Comparison of ENCODE assay signal across 17 cellular contexts in genomic region chr19:43127342-43127741, GRCh38. TPM values are rescaled to one million over a fixed set of nuclear protein-coding genes. Genes with fewer than 3 reads are reported as not detected.
DNase-seq lines count a peak whose midpoint lies in the region; ATAC-seq, FAIRE-seq and TF ChIP-seq lines count a peak whose summit lies in the region.
"Not testable (repeated sequence)": the region's sequence is repeated elsewhere in the genome, so short reads cannot be mapped to it uniquely, and the experiment has no call there.
"Had no signal": no experiment of that assay in that cellular context is flagged by ENCODE, and none has a peak within 500 bp of the region (broad histone marks: within the 10 kb centered on the region; RNA-seq: fewer than 3 reads in every experiment).

No MANE protein-coding gene starts in this region.

- peak overlapping the region; percentile 90 for H4K91ac ChIP-seq in IMR-90 (ENCODE audit: insufficient read depth, low read depth, low read length)

- not testable (repeated sequence) for H3K9me1 ChIP-seq in IMR-90 (ENCODE audit: insufficient read depth, low read length)

- H4K20me1 ChIP-seq in IMR-90 (ENCODE audit: insufficient read depth, low read length); mammary epithelial cell (ENCODE audit: insufficient read depth, low read length): not testable (repeated sequence)

- H4K8ac ChIP-seq in IMR-90 (ENCODE audit: low read depth in 2 of 2, low read length in 2 of 2), result peak overlapping the region; percentile 91

- H3K27me3 ChIP-seq in IMR-90 (ENCODE audit: control insufficient read depth, insufficient read depth, low read length); mammary epithelial cell (ENCODE audit: insufficient read depth, low read length): not testable (repeated sequence)

- H3K36me3 ChIP-seq in IMR-90 (ENCODE audit: control insufficient read depth, insufficient read depth, low read length); mammary epithelial cell (ENCODE audit: insufficient read depth, low read length): not testable (repeated sequence)

- H2BK15ac ChIP-seq in IMR-90 (ENCODE audit: low read depth, low read length), result peak overlapping the region; percentile 88; the same call in 2 of the 3 replicates

- H2BK120ac ChIP-seq in IMR-90 (ENCODE audit: low read depth, low read length), result peak overlapping the region; percentile 95

- POLR2A ChIA-PET in IMR-90 (lab: Charles Lee; ENCODE audit: unreplicated experiment), result not testable (repeated sequence)

- peak overlapping the region; percentile 98 for H2BK5ac ChIP-seq in IMR-90 (ENCODE audit: low read depth, low read length, poor library complexity, severe bottlenecking)

- H3K27ac ChIP-seq in IMR-90 (ENCODE audit: insufficient read depth, low read length) (peak overlapping the region; percentile 95), mammary epithelial cell (ENCODE audit: insufficient read depth, low read depth, low read length) (peak overlapping the region; percentile 79)

- not testable (repeated sequence) for BruUV-seq in IMR-90 (replicated peaks; lab: Mats Ljungman, UMichigan); mammary epithelial cell (replicated peaks; lab: Mats Ljungman, UMichigan)

- CTCF ChIA-PET in IMR-90 (lab: Yijun Ruan, JAX), result interaction anchor here (0.7 kb wide), 1 partner anchor 350 kb away, joined by 3 read pairs; no protein-coding TSS in a partner anchor
- CTCF ChIA-PET in mammary epithelial cell (lab: Charles Lee; ENCODE audit: low non-redundant PET), result not testable (repeated sequence)

- peaks cover 0 to 16% of the 10 kb centered on the region in 2 experiments; a peak in 3 of 4 replicates for H3K79me1 ChIP-seq in IMR-90 (ENCODE audit: low read depth in 1 of 2, low read length in 2 of 2)

- H2AK5ac ChIP-seq in IMR-90 (ENCODE audit: low read depth, low read length), result peak overlapping the region; percentile 88; the same call in 1 of the 2 replicates

- peak overlapping the region; percentile 69; the same call in 1 of the 2 replicates for H3K4me2 ChIP-seq in IMR-90 (ENCODE audit: low read depth, low read length)
- H3K4me2 ChIP-seq in mammary epithelial cell (ENCODE audit: insufficient read depth, low read depth, low read length), result peak overlapping the region; percentile 39

- not testable (repeated sequence) for H3K9me3 ChIP-seq in IMR-90 (ENCODE audit: control insufficient read depth, insufficient read depth, low read length); mammary epithelial cell (replicated peaks; ENCODE audit: insufficient read depth, low read length)

- TF ChIP-seq CTCF in IMR-90 (conservative IDR thresholded peaks at IDR 0.05; ENCODE audit: low read depth, low read length); mammary epithelial cell (conservative IDR thresholded peaks at IDR 0.05 in 1 of 2, IDR thresholded peaks at IDR 0.05 in 1 of 2; ENCODE audit: extremely low read depth in 1 of 2, insufficient read depth in 1 of 2, low read depth in 1 of 2, low read length in 2 of 2); fibroblast of pulmonary artery (IDR thresholded peaks at IDR 0.05; ENCODE audit: low read length, missing control alignments): not testable (repeated sequence)

- peak; percentile 65 for DNase-seq in AG08395 (ENCODE audit: low spot score)
- peak; percentile 14 for DNase-seq in G401 (ENCODE audit: low spot score)
- peak; percentile 98 for DNase-seq in IMR-90
- DNase-seq in T1000 (lab: John Stamatoyannopoulos, UW), result peak; percentile 17
- peak; percentile 92 for DNase-seq in mammary epithelial cell
- DNase-seq in fibroblast of pulmonary artery (ENCODE audit: low read depth), result peak; percentile 50
- DNase-seq in middle frontal gyrus (ENCODE audit: extremely low spot score, low spot score), result peak; percentile 12
- not testable (repeated sequence) for DNase-seq in urothelium cell line (ENCODE audit: low spot score)

- intact Hi-C loops in IMR-90 (cut with micrococcal nuclease), result not testable (repeated sequence)
- intact Hi-C loops in mammary epithelial cell (cut with micrococcal nuclease), result loop anchor here (5.0 kb wide), 1 partner anchor 55 kb away; no protein-coding TSS in a partner anchor

- H2AFZ ChIP-seq in IMR-90 (replicated peaks; ENCODE audit: low read length, poor library complexity), result not testable (repeated sequence)
- H2AFZ ChIP-seq in mammary epithelial cell (ENCODE audit: low read depth, low read length), result peak overlapping the region; percentile 57

- peak overlapping the region; percentile 92 for H3K14ac ChIP-seq in IMR-90 (replicated peaks; ENCODE audit: low read depth, low read length)

- peak; percentile 85 for ATAC-seq in IMR-90 (ENCODE audit: low read depth)

- H3K4me1 ChIP-seq in IMR-90 (ENCODE audit: control insufficient read depth, insufficient read depth, low read length), result not testable (repeated sequence)
- peaks cover 52% of the 10 kb centered on the region for H3K4me1 ChIP-seq in mammary epithelial cell (ENCODE audit: insufficient read depth, low read length)

- not testable (repeated sequence) for H3K4me3 ChIP-seq in IMR-90 (ENCODE audit: insufficient read depth, low read depth, low read length); mammary epithelial cell (replicated peaks in 1 of 3; ENCODE audit: insufficient read depth in 1 of 3, low read depth in 2 of 3, low read length in 3 of 3); fibroblast of pulmonary artery (replicated peaks; ENCODE audit: low read depth, low read length)

- peak overlapping the region; percentile 82 for H3K56ac ChIP-seq in IMR-90 (ENCODE audit: extremely low read depth, insufficient read depth, low read length)

- peak overlapping the region; percentile 99 for H3K18ac ChIP-seq in IMR-90 (ENCODE audit: low read depth, low read length)

- dilution Hi-C loops in IMR-90 (cut with HindIII; ENCODE audit: low sequenced_read_pairs, unreplicated experiment); mammary epithelial cell (cut with HindIII; ENCODE audit: low sequenced_read_pairs): not testable (repeated sequence)

- no CpG with 5 or more reads among the region's 3 CpGs for WGBS in IMR-90 (ENCODE audit: extremely low coverage in 2 of 2, insufficient read length in 1 of 2), 2 experiments
- WGBS in mammary epithelial cell (ENCODE audit: low coverage, missing lambda C conversion rate), result 0% methylated on average over 3 of the region's 3 CpGs

- H3K4ac ChIP-seq in IMR-90 (ENCODE audit: low read depth, low read length), result peak overlapping the region; percentile 96

- not testable (repeated sequence) for TF ChIP-seq POLR2A in IMR-90 (IDR thresholded peaks at IDR 0.05; ENCODE audit: low read depth, low read length)

- not testable (repeated sequence) for H2AK9ac ChIP-seq in IMR-90 (replicated peaks; ENCODE audit: low read depth, low read length, poor library complexity)

- FAIRE-seq in urothelium cell line (lab: Jason Lieb, UNC), result peak; percentile 44

- peak overlapping the region; percentile 85; the same call in 1 of the 2 replicates for H3K23ac ChIP-seq in IMR-90 (ENCODE audit: low read depth, low read length)

- TF ChIP-seq RAD21 in IMR-90 (IDR thresholded peaks at IDR 0.05; ENCODE audit: low read length), result not testable (repeated sequence)

- H4K5ac ChIP-seq in IMR-90 (ENCODE audit: low read depth, low read length), result peak overlapping the region; percentile 91

- in situ Hi-C loops in G401 (cut with HindIII; ENCODE audit: low sequenced_read_pairs); mammary epithelial cell (cut with MboI; ENCODE audit: low sequenced_read_pairs in 2 of 2): not testable (repeated sequence)
- in situ Hi-C loops in IMR-90 (cut with MboI; ENCODE audit: low sequenced_read_pairs), result loop anchor here (10.0 kb wide), 1 partner anchor 137 kb away; the partner anchor contains the start of gene PSG9

- H3K79me2 ChIP-seq in mammary epithelial cell (ENCODE audit: insufficient read depth, low read length), result not testable (repeated sequence)

- peak overlapping the region; percentile 94 for H2BK20ac ChIP-seq in IMR-90 (ENCODE audit: low read depth, low read length)

- H3K9ac ChIP-seq in IMR-90 (ENCODE audit: low read depth, low read length), result peak overlapping the region; percentile 77; the same call in 1 of the 2 replicates
- not testable (repeated sequence) for H3K9ac ChIP-seq in mammary epithelial cell (ENCODE audit: insufficient read depth, low read length)

TF ChIP-seq in IMR-90, 13 proteins besides CTCF, POLR2A, EP300 and RAD21:
- peak; percentile 76 for TF ChIP-seq RFX5 (IDR thresholded peaks at IDR 0.05; ENCODE audit: low read depth, low read length)
- peak; percentile 8; the same call in 1 of the 2 replicates for TF ChIP-seq SMC3 (IDR thresholded peaks at IDR 0.05; ENCODE audit: low read depth, low read length)

RNA-seq across cellular contexts. Expression of gene PSG2, which starts 44.8 kb away (rescaled TPM):
- total RNA-seq in G401 (2014; rRNA removed; shearing (Covaris generic)), result 6.0 and 8.0 TPM in 2 replicates
- 0.18 and 0.28 TPM in 2 replicates for total RNA-seq in IMR-90 (2012; rRNA removed)
- 0.29 and 0.31 TPM in 2 replicates for polyA plus RNA-seq in IMR-90 (2012; rRNA removed)
- 0.14 and 0.16 TPM in 2 replicates for polyA plus RNA-seq in IMR-90 (2012; cell fraction: cytosol; rRNA removed)
- polyA plus RNA-seq in IMR-90 (2012; cell fraction: nucleus; rRNA removed; ENCODE audit: low replicate concordance), result 0.28 TPM in 1 of 2 replicates, not detected in the other
- total RNA-seq in mammary epithelial cell, result not detected
- polyA plus RNA-seq in mammary epithelial cell, result 0.05 TPM
- not detected for polyA minus RNA-seq in mammary epithelial cell
- total RNA-seq: CD8-positive, alpha-beta T cell; cerebellum; endothelial cell of umbilical vein; H4; left ventricle myocardium superior; naive thymus-derived CD8-positive, alpha-beta T cell; occipital lobe; OCI-LY7; Right ventricle myocardium superior had no signal
- polyA plus RNA-seq: endothelial cell of umbilical vein; naive thymus-derived CD8-positive, alpha-beta T cell had no signal

RNA-seq across cellular contexts. Expression of gene PSG5, which starts 59.0 kb away (rescaled TPM):
- total RNA-seq in G401 (2014; rRNA removed; shearing (Covaris generic)), result 64.3 and 73.3 TPM in 2 replicates
- total RNA-seq in IMR-90 (2012; rRNA removed) (38.6 and 50.7 TPM in 2 replicates), mammary epithelial cell (10 to 100 TPM in 1 of 2 donors, under 1 TPM in 1; 0.59 to 10.2 TPM)
- polyA plus RNA-seq in IMR-90 (2012; rRNA removed) (75.9 and 84.8 TPM in 2 replicates), mammary epithelial cell (0.99 TPM)
- polyA plus RNA-seq in IMR-90 (2012; cell fraction: cytosol; rRNA removed), result 24.2 and 25.3 TPM in 2 replicates
- 7.4 and 30.3 TPM in 2 replicates for polyA plus RNA-seq in IMR-90 (2012; cell fraction: nucleus; rRNA removed; ENCODE audit: low replicate concordance)
- not detected for polyA minus RNA-seq in mammary epithelial cell
- total RNA-seq: CD8-positive, alpha-beta T cell; endothelial cell of umbilical vein; left ventricle myocardium superior; naive thymus-derived CD8-positive, alpha-beta T cell; occipital lobe; OCI-LY7; Right ventricle myocardium superior had no signal
- polyA plus RNA-seq: endothelial cell of umbilical vein; naive thymus-derived CD8-positive, alpha-beta T cell had no signal
